22 cellular contexts compared by ENCODE assay signal in genomic region chr3:46429671-46430070, GRCh38. TPM values are rescaled to one million over a fixed set of nuclear protein-coding genes. Genes with fewer than 3 reads are reported as not detected.
"Had no signal": no experiment of that assay in that cellular context is flagged by ENCODE, and none has a peak within 500 bp of the region (broad histone marks: within the 10 kb centered on the region; RNA-seq: fewer than 3 reads in every experiment).

No MANE protein-coding gene starts in this region.

- H3K27me3 Mint-ChIP-seq: activated naive CD4-positive, alpha-beta T cell treated with anti-CD3 and anti-CD28 coated beads, Interleukin-2, amount 50 U/mL, for 24 hours had no signal

- ATAC-seq: activated CD8-positive, alpha-beta T cell treated with anti-CD3 and anti-CD28 coated beads, Interleukin-2, amount 10 ng/mL, durations not matched to agents 7 days and 5 days; gastrocnemius medialis; left lung; naive thymus-derived CD8-positive, alpha-beta T cell; right cardiac atrium; stimulated activated naive CD8-positive, alpha-beta T cell treated with anti-CD3 and anti-CD28 coated beads, Interleukin-15, Interleukin-2, amounts not matched to agents 100 U/mL and 50 U/mL, for 24 hours; upper lobe of right lung; WTC11 had no signal

- H3K9me3 ChIP-seq: gastrocnemius medialis, prostate gland, upper lobe of right lung had no signal

- H3K4me3 ChIP-seq: adrenal gland, coronary artery, gastrocnemius medialis, left lung, prostate gland, skin epidermis, upper lobe of right lung had no signal

- H3K27me3 ChIP-seq: adrenal gland, gastrocnemius medialis, left lung, upper lobe of right lung had no signal

- H3K27ac Mint-ChIP-seq: activated CD4-positive, alpha-beta T cell treated with anti-CD3 and anti-CD28 coated beads, Interleukin-2, amount 10 ng/mL, durations not matched to agents 24 days and 14 days; activated CD8-positive, alpha-beta T cell treated with anti-CD3 and anti-CD28 coated beads, Interleukin-2, amount 10 ng/mL, durations not matched to agents 7 days and 5 days; activated naive CD4-positive, alpha-beta T cell treated with anti-CD3 and anti-CD28 coated beads, Interleukin-2, amount 50 U/mL, for 24 hours; naive thymus-derived CD8-positive, alpha-beta T cell; WTC11 had no signal

- DNase-seq: activated CD4-positive, alpha-beta T cell treated with anti-CD3 and anti-CD28 coated beads, Interleukin-2, amount 10 ng/mL, durations not matched to agents 24 days and 14 days; activated CD8-positive, alpha-beta memory T cell treated with anti-CD3 and anti-CD28 coated beads, Interleukin-2, amount 50 U/mL, for 4 hours; activated CD8-positive, alpha-beta T cell treated with anti-CD3 and anti-CD28 coated beads, Interleukin-2, amount 10 ng/mL, durations not matched to agents 7 days and 5 days; activated effector memory CD4-positive, alpha-beta T cell treated with anti-CD3 and anti-CD28 coated beads, Interleukin-2, amount 50 U/mL, for 16 hours; activated T-cell treated with anti-CD3 and anti-CD28 coated beads, Interleukin-2, amount 50 U/mL, for 48 hours; adrenal gland; central memory CD4-positive, alpha-beta T cell; gastrocnemius medialis; left lung; naive thymus-derived CD8-positive, alpha-beta T cell; occipital lobe; right cardiac atrium; stimulated activated CD4-positive, alpha-beta T cell treated with anti-CD3 and anti-CD28 coated beads, Interleukin-4, amount 100 ng/mL, for 4 hours; stimulated activated CD8-positive, alpha-beta memory T cell treated with anti-CD3 and anti-CD28 coated beads, Interleukin-4, amount 100 ng/mL, for 48 hours; stimulated activated naive CD8-positive, alpha-beta T cell treated with anti-CD3 and anti-CD28 coated beads, Interleukin-15, Interleukin-2, amounts not matched to agents 100 U/mL and 50 U/mL, for 24 hours; T-helper 2 cell; upper lobe of right lung had no signal

- H3K4me3 Mint-ChIP-seq: activated CD4-positive, alpha-beta T cell treated with anti-CD3 and anti-CD28 coated beads, Interleukin-2, amount 10 ng/mL, durations not matched to agents 24 days and 14 days; activated CD8-positive, alpha-beta T cell treated with anti-CD3 and anti-CD28 coated beads, Interleukin-2, amount 10 ng/mL, durations not matched to agents 7 days and 5 days; activated naive CD4-positive, alpha-beta T cell treated with anti-CD3 and anti-CD28 coated beads, Interleukin-2, amount 50 U/mL, for 24 hours; naive thymus-derived CD8-positive, alpha-beta T cell; WTC11 had no signal

- H3K9me3 Mint-ChIP-seq: activated CD4-positive, alpha-beta T cell treated with anti-CD3 and anti-CD28 coated beads, Interleukin-2, amount 10 ng/mL, durations not matched to agents 24 days and 14 days had no signal

- H3K27ac ChIP-seq: adrenal gland, coronary artery, gastrocnemius medialis, left lung, prostate gland, upper lobe of right lung had no signal

- H3K4me1 ChIP-seq: adrenal gland, gastrocnemius medialis, prostate gland had no signal

- H3K36me3 ChIP-seq: adrenal gland, gastrocnemius medialis, prostate gland, upper lobe of right lung had no signal

RNA-seq across cellular contexts. Expression of gene CCRL2, which starts 22.6 kb away (rescaled TPM):
- total RNA-seq: WTC11 had no signal

RNA-seq across cellular contexts. Expression of gene LTF, which starts 35.0 kb away (rescaled TPM):
- total RNA-seq: activated CD4-positive, alpha-beta T cell treated with anti-CD3 and anti-CD28 coated beads, Interleukin-2, amount 10 ng/mL, durations not matched to agents 24 days and 14 days; activated CD8-positive, alpha-beta T cell treated with anti-CD3 and anti-CD28 coated beads, Interleukin-2, amount 10 ng/mL, durations not matched to agents 7 days and 5 days; naive thymus-derived CD8-positive, alpha-beta T cell had no signal
- polyA plus RNA-seq: naive thymus-derived CD8-positive, alpha-beta T cell had no signal

RNA-seq across cellular contexts. Expression of gene CCR5, which starts 58.9 kb away (rescaled TPM):
- total RNA-seq: WTC11 had no signal
